ENCODE assay signal across 8 cellular contexts in genomic region chr10:50067546-50068351, GRCh38. TPM values are rescaled to one million over a fixed set of nuclear protein-coding genes. Genes with fewer than 3 reads are reported as not detected.
DNase-seq lines count a peak whose midpoint lies in the region; ATAC-seq and TF ChIP-seq lines count a peak whose summit lies in the region.
"Not testable (repeated sequence)": the region's sequence is repeated elsewhere in the genome, so short reads cannot be mapped to it uniquely, and the experiment has no call there.

TSS of gene WASHC2A (plus strand) at chr10:50067954. CDS start at chr10:50068006, 52 bp downstream.

- not testable (repeated sequence) for H3K4me1 Mint-ChIP-seq in endodermal cell

- not testable (repeated sequence) for H3K4me1 ChIP-seq in NT2/D1 (ENCODE audit: insufficient read depth, insufficient read length); endodermal cell (ENCODE audit: control insufficient read depth, insufficient read depth, low read length)

- 0% methylated on average over 2 to 50 of the region's 73 CpGs for WGBS in endodermal cell (ENCODE audit: insufficient coverage in 1 of 2, insufficient read length in 1 of 2), 2 experiments

- H3K9ac ChIP-seq in NT2/D1 (ENCODE audit: insufficient read length, low read depth): peak within 1 kb of the TSS; percentile 50
- H3K9ac ChIP-seq in endodermal cell (ENCODE audit: extremely low read depth, low read length, poor library complexity, severe bottlenecking): peak within 1 kb of the TSS; percentile 38

- not testable (repeated sequence) for H3K9me3 ChIP-seq in NT2/D1 (ENCODE audit: insufficient read depth, low read length); endodermal cell (ENCODE audit: control insufficient read depth, low read length)

- not testable (repeated sequence) for H3K27ac ChIP-seq in endodermal cell (ENCODE audit: low read depth, low read length)

- not testable (repeated sequence) for TF ChIP-seq CTCF in endodermal cell (conservative IDR thresholded peaks at IDR 0.05)

- H3K27me3 ChIP-seq in NT2/D1 (ENCODE audit: insufficient read depth, insufficient read length): not testable (repeated sequence)
- peaks cover 13% of the 10 kb centered on the region for H3K27me3 ChIP-seq in endodermal cell (ENCODE audit: control insufficient read depth, insufficient read depth, low read length, poor library complexity, severe bottlenecking)

- peak; percentile 7 for DNase-seq in COLO668 (lab: John Stamatoyannopoulos, UW; ENCODE audit: unreplicated experiment)
- DNase-seq in HT1080 (ENCODE audit: low read depth): peak; percentile 92
- DNase-seq in NT2/D1 (ENCODE audit: low read depth, low spot score): peak; percentile 23
- peak; percentile 62 for DNase-seq in activated CD8-positive, alpha-beta memory T cell treated with anti-CD3 and anti-CD28 coated beads, Interleukin-2, amount 50 U/mL, for 1 hour (ENCODE audit: extremely low read depth)
- peak; percentile 97 for DNase-seq in endodermal cell
- DNase-seq in mesenteric fat pad (ENCODE audit: low spot score): peak; percentile 98
- peak; percentile 86 for DNase-seq in stimulated activated CD8-positive, alpha-beta memory T cell treated with anti-CD3 and anti-CD28 coated beads, Interleukin-15, amount 100 ng/mL, for 1 hour (ENCODE audit: low read depth)

- H3K27me3 Mint-ChIP-seq in endodermal cell (ENCODE audit: insufficient read depth): peaks cover 16% of the 10 kb centered on the region

- H3K27ac Mint-ChIP-seq in endodermal cell: peak within 1 kb of the TSS; percentile 76

- H3K4me3 ChIP-seq in NT2/D1 (ENCODE audit: insufficient read length, low read depth): peak within 1 kb of the TSS; percentile 54
- H3K4me3 ChIP-seq in endodermal cell (ENCODE audit: low read length): peak within 1 kb of the TSS; percentile 76

- not testable (repeated sequence) for H3K36me3 ChIP-seq in NT2/D1 (ENCODE audit: insufficient read depth, insufficient read length, low read length); endodermal cell (ENCODE audit: control insufficient read depth, insufficient read depth, low read length)

- H3K4me3 Mint-ChIP-seq in endodermal cell: peak within 1 kb of the TSS; percentile 70

- H3K9me3 Mint-ChIP-seq in endodermal cell: not testable (repeated sequence)

- not testable (repeated sequence) for H3K36me3 Mint-ChIP-seq in endodermal cell (ENCODE audit: low read depth)

- ATAC-seq in GM21367 (IDR thresholded peaks at IDR 0.05; ENCODE audit: unreplicated experiment): peak; percentile 79

RNA-seq across cellular contexts. Expression of gene WASHC2A, which starts in this region (rescaled TPM):
- 21.1 and 26.1 TPM in 2 replicates for total RNA-seq in HT1080 (2014; rRNA removed; shearing (Covaris generic))
- polyA plus RNA-seq in HT1080 (2015; cell fraction: cytosol; rRNA removed): 11.0 and 14.4 TPM in 2 replicates
- 46.3 and 47.8 TPM in 2 replicates for polyA plus RNA-seq in HT1080 (2015; cell fraction: nucleus; rRNA removed)
- total RNA-seq in endodermal cell: 10 to 100 TPM; 35.4 to 49.9 TPM
- polyA plus RNA-seq in endodermal cell (2013, experiment 1 of 2): 21.3 TPM
- polyA plus RNA-seq in endodermal cell (2013, experiment 2 of 2): 21.4 TPM
- total RNA-seq in mesenteric fat pad: 42.3 TPM

Comparison
In these comparisons a context has a peak if more than half of its experiments do, and no peak if none do; other contexts are left out.
1. DNase-seq: peak in every context shown above with its lines; median percentile 98 in mesenteric fat pad; 97 in endodermal cell; 92 in HT1080; 86 in stimulated activated CD8-positive, alpha-beta memory T cell treated with anti-CD3 and anti-CD28 coated beads, Interleukin-15, amount 100 ng/mL, for 1 hour; 62 in activated CD8-positive, alpha-beta memory T cell treated with anti-CD3 and anti-CD28 coated beads, Interleukin-2, amount 50 U/mL, for 1 hour; 23 in NT2/D1; 7 in COLO668.